In the genomic region with DNA sequence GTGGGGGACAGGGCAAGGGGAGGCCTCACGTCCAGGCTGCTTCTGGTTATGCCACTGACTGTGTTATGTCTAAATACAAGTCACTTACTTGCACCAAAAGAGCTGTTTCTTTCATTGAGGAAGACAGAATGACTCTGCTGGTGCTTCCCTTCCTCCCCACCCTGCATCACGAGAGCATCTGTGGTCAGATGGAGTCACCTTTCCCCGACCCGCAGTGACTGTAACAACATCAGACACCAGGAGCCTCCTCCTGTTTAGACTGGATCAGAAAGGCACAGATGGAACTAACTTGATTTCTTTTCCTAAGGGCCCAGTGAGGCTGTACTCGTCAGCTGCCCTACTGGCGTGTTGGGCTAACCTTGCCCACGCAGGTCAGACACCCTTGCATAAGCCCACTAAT, we compare ENCODE assay signal across 17 cellular contexts.
DNase-seq lines count a peak whose midpoint lies in the region; ATAC-seq and TF ChIP-seq lines count a peak whose summit lies in the region.
"Had no signal": no experiment of that assay in that cellular context is flagged by ENCODE, and none has a peak within 500 bp of the region (broad histone marks: within the 10 kb centered on the region; RNA-seq: fewer than 3 reads in every experiment).

No MANE protein-coding gene starts in this region.

- H3K9me3 Mint-ChIP-seq in glutamatergic neuron (ENCODE audit: unreplicated experiment): peaks cover 15% of the 10 kb centered on the region

- WGBS in GM23248 (ENCODE audit: low coverage in 1 of 2, low lambda C conversion rate in 2 of 2, missing lambda C conversion rate in 2 of 2), 2 experiments: 79 to 84% methylated on average over 7 of the region's 7 CpGs

- no peak overlapping the region for H3K4me3 ChIP-seq in GM23248
- H3K4me3 ChIP-seq: BLaER1, GM23338 had no signal

- no peaks in the 10 kb centered on the region for H3K36me3 ChIP-seq in GM23248 (ENCODE audit: low read depth)
- H3K36me3 ChIP-seq: BLaER1 had no signal

- in situ Hi-C loops in GM23248 (cut with MboI): no loop called here
- in situ Hi-C loops in GM13977 (cut with MboI; ENCODE audit: low pct_unique_long_range_greater_than_20kb, low sequenced_read_pairs, unreplicated experiment): no loop called here

- TF ChIP-seq CTCF in glutamatergic neuron (IDR thresholded peaks at IDR 0.05; ENCODE audit: partially characterized antibody, unreplicated experiment) (no peak), GM13977 (IDR thresholded peaks at IDR 0.05; ENCODE audit: extremely low read depth, insufficient read depth, missing control alignments) (no peak)

- H3K4me3 Mint-ChIP-seq in glutamatergic neuron (ENCODE audit: unreplicated experiment): peak overlapping the region; percentile 40
- H3K4me3 Mint-ChIP-seq: B cell; CD4-positive, CD25-positive, alpha-beta regulatory T cell; CD8-positive, alpha-beta memory T cell; GM23338 had no signal

- intact Hi-C loops in sciatic nerve (cut with DNase I): no loop called here

- peak overlapping the region; percentile 63 for H3K27ac Mint-ChIP-seq in glutamatergic neuron (ENCODE audit: unreplicated experiment)
- H3K27ac Mint-ChIP-seq: B cell; CD4-positive, CD25-positive, alpha-beta regulatory T cell; CD8-positive, alpha-beta memory T cell; GM23338 had no signal

- no peaks in the 10 kb centered on the region for H3K4me1 ChIP-seq in GM23248 (ENCODE audit: insufficient read depth)
- H3K4me1 ChIP-seq: BLaER1 had no signal

- H3K9me3 ChIP-seq in GM23248 (ENCODE audit: low read depth): no peaks in the 10 kb centered on the region
- H3K9me3 ChIP-seq: BLaER1 had no signal

- DNase-seq in GM23248 (peak; percentile 1), glutamatergic neuron (peak; percentile 32), sciatic nerve (ENCODE audit: low spot score) (peak; percentile 22), GM13977 (ENCODE audit: low spot score) (no peak), SK-N-DZ (ENCODE audit: low spot score) (no peak)
- DNase-seq: CD4-positive, CD25-positive, alpha-beta regulatory T cell; CD8-positive, alpha-beta memory T cell; DMS 273 treated with DMSO at 0.1 percent for 48 hours; DMS79; GF-D8; H7; HCEC 1CT had no signal

- no peak overlapping the region for H2AFZ ChIP-seq in GM23248
- H2AFZ ChIP-seq: GM23338 had no signal

- no peaks in the 10 kb centered on the region for H4K20me1 ChIP-seq in GM23248 (ENCODE audit: insufficient read depth)
- H4K20me1 ChIP-seq: BLaER1 had no signal

- ATAC-seq in sciatic nerve (no peak), HG03139 (IDR thresholded peaks at IDR 0.05; ENCODE audit: unreplicated experiment) (no peak)
- ATAC-seq: GM23338 had no signal

- H3K9me2 ChIP-seq in GM23248 (ENCODE audit: insufficient read depth): no peaks in the 10 kb centered on the region

- no peak overlapping the region for H3K9ac ChIP-seq in GM23248
- H3K9ac ChIP-seq: BLaER1 had no signal

- H3K79me2 ChIP-seq in GM23248 (ENCODE audit: insufficient read depth): no peaks in the 10 kb centered on the region

- no peaks in the 10 kb centered on the region for H3F3A ChIP-seq in GM23248 (ENCODE audit: insufficient read depth)

- H3K4me2 ChIP-seq in GM23248 (ENCODE audit: unreplicated experiment): no peak overlapping the region
- H3K4me2 ChIP-seq: BLaER1, GM23338 had no signal

- no peaks in the 10 kb centered on the region for H3K27me3 ChIP-seq in GM23248 (replicated peaks; ENCODE audit: insufficient read depth)
- H3K27me3 ChIP-seq: BLaER1 had no signal

- H3K27ac ChIP-seq in GM23248: no peak overlapping the region
- H3K27ac ChIP-seq: BLaER1, C4-2B had no signal

- peaks cover 14% of the 10 kb centered on the region for H3K4me1 Mint-ChIP-seq in glutamatergic neuron (ENCODE audit: low read depth, unreplicated experiment)
- H3K4me1 Mint-ChIP-seq: B cell; CD4-positive, CD25-positive, alpha-beta regulatory T cell; CD8-positive, alpha-beta memory T cell had no signal

- peaks cover 11% of the 10 kb centered on the region for H3K36me3 Mint-ChIP-seq in glutamatergic neuron (ENCODE audit: unreplicated experiment)
- H3K36me3 Mint-ChIP-seq: CD4-positive, CD25-positive, alpha-beta regulatory T cell; CD8-positive, alpha-beta memory T cell had no signal

- peaks cover 9% of the 10 kb centered on the region for H3K27me3 Mint-ChIP-seq in glutamatergic neuron (ENCODE audit: unreplicated experiment)

Comparison
In these comparisons a context has a peak if more than half of its experiments do, and no peak if none do; other contexts are left out.
1. DNase-seq: peak in GM23248 (single experiment), glutamatergic neuron (single experiment) and sciatic nerve (single experiment); none in GM13977 (single experiment) and SK-N-DZ (single experiment).